ENCODE assay signal across 3 cellular contexts in the genomic region with DNA sequence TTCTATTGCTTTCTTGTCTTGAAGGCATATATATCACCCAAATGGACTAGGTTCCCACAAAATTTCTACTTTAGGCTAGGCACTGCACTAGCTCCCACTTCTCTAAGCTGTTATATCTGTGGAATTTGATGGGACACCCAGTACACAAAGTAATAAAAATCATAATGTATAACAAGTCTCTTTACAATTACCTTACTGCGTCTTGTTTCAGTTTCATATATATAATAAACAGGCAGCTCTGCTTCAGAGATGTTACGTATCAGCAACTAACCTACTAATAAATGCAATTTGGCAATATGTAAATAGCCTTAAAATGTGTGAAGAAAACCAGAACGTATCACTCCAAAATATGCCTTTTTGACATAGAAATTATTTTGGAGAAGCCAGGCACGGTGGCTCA.
TF ChIP-seq lines count a peak whose summit lies in the region.

No MANE protein-coding gene starts in this region.

TF ChIP-seq in liver, 16 proteins besides CTCF, POLR2A, EP300 and RAD21:
- TF ChIP-seq RXRA (IDR thresholded peaks at IDR 0.05) (no peak), YY1 (IDR thresholded peaks at IDR 0.05) (no peak), EGR1 (IDR thresholded peaks at IDR 0.05; ENCODE audit: low read depth in 2 of 2) (no peak), HNF4A (conservative IDR thresholded peaks at IDR 0.05) (no peak), GABPA (IDR thresholded peaks at IDR 0.05 in 1 of 2, conservative IDR thresholded peaks at IDR 0.05 in 1 of 2) (no peak), TAF1 (conservative IDR thresholded peaks at IDR 0.05) (no peak), HNF4G (IDR thresholded peaks at IDR 0.05) (no peak), NR2F2 (IDR thresholded peaks at IDR 0.05) (no peak), FOXA1 (IDR thresholded peaks at IDR 0.05) (no peak), JUND (IDR thresholded peaks at IDR 0.05) (no peak), FOXA2 (IDR thresholded peaks at IDR 0.05) (no peak), SP1 (IDR thresholded peaks at IDR 0.05) (no peak)
- TF ChIP-seq, protein P1, sequence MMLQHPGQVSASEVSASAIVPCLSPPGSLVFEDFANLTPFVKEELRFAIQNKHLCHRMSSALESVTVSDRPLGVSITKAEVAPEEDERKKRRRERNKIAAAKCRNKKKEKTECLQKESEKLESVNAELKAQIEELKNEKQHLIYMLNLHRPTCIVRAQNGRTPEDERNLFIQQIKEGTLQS (IDR thresholded peaks at IDR 0.05): no peak
- TF ChIP-seq, protein P2, sequence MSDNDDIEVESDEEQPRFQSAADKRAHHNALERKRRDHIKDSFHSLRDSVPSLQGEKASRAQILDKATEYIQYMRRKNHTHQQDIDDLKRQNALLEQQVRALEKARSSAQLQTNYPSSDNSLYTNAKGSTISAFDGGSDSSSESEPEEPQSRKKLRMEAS (IDR thresholded peaks at IDR 0.05): no peak
- TF ChIP-seq, protein P3, sequence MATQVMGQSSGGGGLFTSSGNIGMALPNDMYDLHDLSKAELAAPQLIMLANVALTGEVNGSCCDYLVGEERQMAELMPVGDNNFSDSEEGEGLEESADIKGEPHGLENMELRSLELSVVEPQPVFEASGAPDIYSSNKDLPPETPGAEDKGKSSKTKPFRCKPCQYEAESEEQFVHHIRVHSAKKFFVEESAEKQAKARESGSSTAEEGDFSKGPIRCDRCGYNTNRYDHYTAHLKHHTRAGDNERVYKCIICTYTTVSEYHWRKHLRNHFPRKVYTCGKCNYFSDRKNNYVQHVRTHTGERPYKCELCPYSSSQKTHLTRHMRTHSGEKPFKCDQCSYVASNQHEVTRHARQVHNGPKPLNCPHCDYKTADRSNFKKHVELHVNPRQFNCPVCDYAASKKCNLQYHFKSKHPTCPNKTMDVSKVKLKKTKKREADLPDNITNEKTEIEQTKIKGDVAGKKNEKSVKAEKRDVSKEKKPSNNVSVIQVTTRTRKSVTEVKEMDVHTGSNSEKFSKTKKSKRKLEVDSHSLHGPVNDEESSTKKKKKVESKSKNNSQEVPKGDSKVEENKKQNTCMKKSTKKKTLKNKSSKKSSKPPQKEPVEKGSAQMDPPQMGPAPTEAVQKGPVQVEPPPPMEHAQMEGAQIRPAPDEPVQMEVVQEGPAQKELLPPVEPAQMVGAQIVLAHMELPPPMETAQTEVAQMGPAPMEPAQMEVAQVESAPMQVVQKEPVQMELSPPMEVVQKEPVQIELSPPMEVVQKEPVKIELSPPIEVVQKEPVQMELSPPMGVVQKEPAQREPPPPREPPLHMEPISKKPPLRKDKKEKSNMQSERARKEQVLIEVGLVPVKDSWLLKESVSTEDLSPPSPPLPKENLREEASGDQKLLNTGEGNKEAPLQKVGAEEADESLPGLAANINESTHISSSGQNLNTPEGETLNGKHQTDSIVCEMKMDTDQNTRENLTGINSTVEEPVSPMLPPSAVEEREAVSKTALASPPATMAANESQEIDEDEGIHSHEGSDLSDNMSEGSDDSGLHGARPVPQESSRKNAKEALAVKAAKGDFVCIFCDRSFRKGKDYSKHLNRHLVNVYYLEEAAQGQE (IDR thresholded peaks at IDR 0.05): no peak
- TF ChIP-seq, protein P4, sequence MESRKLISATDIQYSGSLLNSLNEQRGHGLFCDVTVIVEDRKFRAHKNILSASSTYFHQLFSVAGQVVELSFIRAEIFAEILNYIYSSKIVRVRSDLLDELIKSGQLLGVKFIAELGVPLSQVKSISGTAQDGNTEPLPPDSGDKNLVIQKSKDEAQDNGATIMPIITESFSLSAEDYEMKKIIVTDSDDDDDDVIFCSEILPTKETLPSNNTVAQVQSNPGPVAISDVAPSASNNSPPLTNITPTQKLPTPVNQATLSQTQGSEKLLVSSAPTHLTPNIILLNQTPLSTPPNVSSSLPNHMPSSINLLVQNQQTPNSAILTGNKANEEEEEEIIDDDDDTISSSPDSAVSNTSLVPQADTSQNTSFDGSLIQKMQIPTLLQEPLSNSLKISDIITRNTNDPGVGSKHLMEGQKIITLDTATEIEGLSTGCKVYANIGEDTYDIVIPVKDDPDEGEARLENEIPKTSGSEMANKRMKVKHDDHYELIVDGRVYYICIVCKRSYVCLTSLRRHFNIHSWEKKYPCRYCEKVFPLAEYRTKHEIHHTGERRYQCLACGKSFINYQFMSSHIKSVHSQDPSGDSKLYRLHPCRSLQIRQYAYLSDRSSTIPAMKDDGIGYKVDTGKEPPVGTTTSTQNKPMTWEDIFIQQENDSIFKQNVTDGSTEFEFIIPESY (IDR thresholded peaks at IDR 0.05): no peak
TF ChIP-seq in liver: peak in this region for 0.

TF ChIP-seq in HepG2, 621 proteins besides CTCF, POLR2A, EP300 and RAD21:
- no peak for TF ChIP-seq NBN (conservative IDR thresholded peaks at IDR 0.05)
- TF ChIP-seq NR2F6 (IDR thresholded peaks at IDR 0.05): no peak
- TF ChIP-seq NR2F6 (CRISPR knock-in tag; IDR thresholded peaks at IDR 0.05): no peak
- TF ChIP-seq, protein P5, sequence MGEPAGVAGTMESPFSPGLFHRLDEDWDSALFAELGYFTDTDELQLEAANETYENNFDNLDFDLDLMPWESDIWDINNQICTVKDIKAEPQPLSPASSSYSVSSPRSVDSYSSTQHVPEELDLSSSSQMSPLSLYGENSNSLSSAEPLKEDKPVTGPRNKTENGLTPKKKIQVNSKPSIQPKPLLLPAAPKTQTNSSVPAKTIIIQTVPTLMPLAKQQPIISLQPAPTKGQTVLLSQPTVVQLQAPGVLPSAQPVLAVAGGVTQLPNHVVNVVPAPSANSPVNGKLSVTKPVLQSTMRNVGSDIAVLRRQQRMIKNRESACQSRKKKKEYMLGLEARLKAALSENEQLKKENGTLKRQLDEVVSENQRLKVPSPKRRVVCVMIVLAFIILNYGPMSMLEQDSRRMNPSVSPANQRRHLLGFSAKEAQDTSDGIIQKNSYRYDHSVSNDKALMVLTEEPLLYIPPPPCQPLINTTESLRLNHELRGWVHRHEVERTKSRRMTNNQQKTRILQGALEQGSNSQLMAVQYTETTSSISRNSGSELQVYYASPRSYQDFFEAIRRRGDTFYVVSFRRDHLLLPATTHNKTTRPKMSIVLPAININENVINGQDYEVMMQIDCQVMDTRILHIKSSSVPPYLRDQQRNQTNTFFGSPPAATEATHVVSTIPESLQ (CRISPR knock-in tag; conservative IDR thresholded peaks at IDR 0.05): no peak
- no peak for TF ChIP-seq CAMTA2 (CRISPR knock-in tag; IDR thresholded peaks at IDR 0.05; ENCODE audit: borderline replicate concordance)
- TF ChIP-seq NR3C1 (CRISPR knock-in tag; IDR thresholded peaks at IDR 0.05): no peak
- TF ChIP-seq, protein P6, sequence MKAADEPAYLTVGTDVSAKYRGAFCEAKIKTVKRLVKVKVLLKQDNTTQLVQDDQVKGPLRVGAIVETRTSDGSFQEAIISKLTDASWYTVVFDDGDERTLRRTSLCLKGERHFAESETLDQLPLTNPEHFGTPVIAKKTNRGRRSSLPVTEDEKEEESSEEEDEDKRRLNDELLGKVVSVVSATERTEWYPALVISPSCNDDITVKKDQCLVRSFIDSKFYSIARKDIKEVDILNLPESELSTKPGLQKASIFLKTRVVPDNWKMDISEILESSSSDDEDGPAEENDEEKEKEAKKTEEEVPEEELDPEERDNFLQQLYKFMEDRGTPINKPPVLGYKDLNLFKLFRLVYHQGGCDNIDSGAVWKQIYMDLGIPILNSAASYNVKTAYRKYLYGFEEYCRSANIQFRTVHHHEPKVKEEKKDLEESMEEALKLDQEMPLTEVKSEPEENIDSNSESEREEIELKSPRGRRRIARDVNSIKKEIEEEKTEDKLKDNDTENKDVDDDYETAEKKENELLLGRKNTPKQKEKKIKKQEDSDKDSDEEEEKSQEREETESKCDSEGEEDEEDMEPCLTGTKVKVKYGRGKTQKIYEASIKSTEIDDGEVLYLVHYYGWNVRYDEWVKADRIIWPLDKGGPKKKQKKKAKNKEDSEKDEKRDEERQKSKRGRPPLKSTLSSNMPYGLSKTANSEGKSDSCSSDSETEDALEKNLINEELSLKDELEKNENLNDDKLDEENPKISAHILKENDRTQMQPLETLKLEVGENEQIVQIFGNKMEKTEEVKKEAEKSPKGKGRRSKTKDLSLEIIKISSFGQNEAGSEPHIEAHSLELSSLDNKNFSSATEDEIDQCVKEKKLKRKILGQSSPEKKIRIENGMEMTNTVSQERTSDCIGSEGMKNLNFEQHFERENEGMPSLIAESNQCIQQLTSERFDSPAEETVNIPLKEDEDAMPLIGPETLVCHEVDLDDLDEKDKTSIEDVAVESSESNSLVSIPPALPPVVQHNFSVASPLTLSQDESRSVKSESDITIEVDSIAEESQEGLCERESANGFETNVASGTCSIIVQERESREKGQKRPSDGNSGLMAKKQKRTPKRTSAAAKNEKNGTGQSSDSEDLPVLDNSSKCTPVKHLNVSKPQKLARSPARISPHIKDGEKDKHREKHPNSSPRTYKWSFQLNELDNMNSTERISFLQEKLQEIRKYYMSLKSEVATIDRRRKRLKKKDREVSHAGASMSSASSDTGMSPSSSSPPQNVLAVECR (CRISPR knock-in tag; IDR thresholded peaks at IDR 0.05; ENCODE audit: borderline replicate concordance): no peak
- no peak for TF ChIP-seq TEAD3 (CRISPR knock-in tag; optimal IDR thresholded peaks at IDR 0.05; ENCODE audit: borderline replicate concordance)
- TF ChIP-seq CENPT (CRISPR knock-in tag; IDR thresholded peaks at IDR 0.05; ENCODE audit: low read depth): no peak
- no peak for TF ChIP-seq SSRP1 (CRISPR knock-in tag; IDR thresholded peaks at IDR 0.05)
- no peak for TF ChIP-seq ERF (CRISPR knock-in tag; IDR thresholded peaks at IDR 0.05)
- TF ChIP-seq ZNF777 (CRISPR knock-in tag; IDR thresholded peaks at IDR 0.05): no peak
- no peak for TF ChIP-seq ZNF12 (CRISPR knock-in tag; IDR thresholded peaks at IDR 0.05)
- TF ChIP-seq TCF7 (IDR thresholded peaks at IDR 0.05; ENCODE audit: low read depth): no peak
- no peak for TF ChIP-seq SMYD3 (CRISPR knock-in tag; IDR thresholded peaks at IDR 0.05)
- no peak for TF ChIP-seq SMARCE1 (IDR thresholded peaks at IDR 0.05; ENCODE audit: borderline replicate concordance)
- TF ChIP-seq FOSL2 (CRISPR knock-in tag; IDR thresholded peaks at IDR 0.05): no peak

TF ChIP-seq in SK-N-SH, 30 proteins besides CTCF, POLR2A, EP300 and RAD21 (continues in another document):
- TF ChIP-seq, protein P7, sequence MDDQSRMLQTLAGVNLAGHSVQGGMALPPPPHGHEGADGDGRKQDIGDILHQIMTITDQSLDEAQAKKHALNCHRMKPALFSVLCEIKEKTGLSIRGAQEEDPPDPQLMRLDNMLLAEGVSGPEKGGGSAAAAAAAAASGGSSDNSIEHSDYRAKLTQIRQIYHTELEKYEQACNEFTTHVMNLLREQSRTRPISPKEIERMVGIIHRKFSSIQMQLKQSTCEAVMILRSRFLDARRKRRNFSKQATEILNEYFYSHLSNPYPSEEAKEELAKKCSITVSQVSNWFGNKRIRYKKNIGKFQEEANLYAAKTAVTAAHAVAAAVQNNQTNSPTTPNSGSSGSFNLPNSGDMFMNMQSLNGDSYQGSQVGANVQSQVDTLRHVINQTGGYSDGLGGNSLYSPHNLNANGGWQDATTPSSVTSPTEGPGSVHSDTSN (IDR thresholded peaks at IDR 0.05): no peak
- TF ChIP-seq EZH2phosphoT487 (IDR thresholded peaks at IDR 0.05; ENCODE audit: borderline replicate concordance, low read depth) (no peak), JUND (IDR thresholded peaks at IDR 0.05) (no peak), MXI1 (IDR thresholded peaks at IDR 0.05; ENCODE audit: low read depth, low read length) (no peak), GABPA (IDR thresholded peaks at IDR 0.05; ENCODE audit: low read depth) (no peak), GATA2 (CRISPR knock-in tag; IDR thresholded peaks at IDR 0.05) (no peak), CHD2 (IDR thresholded peaks at IDR 0.05; ENCODE audit: low read length, partially characterized antibody) (no peak), FOXM1 (IDR thresholded peaks at IDR 0.05; ENCODE audit: low read depth) (no peak), TAF1 (IDR thresholded peaks at IDR 0.05; ENCODE audit: borderline replicate concordance, low read depth, low read length) (no peak), NFIC (IDR thresholded peaks at IDR 0.05; ENCODE audit: borderline replicate concordance) (no peak)
- TF ChIP-seq, protein P8, sequence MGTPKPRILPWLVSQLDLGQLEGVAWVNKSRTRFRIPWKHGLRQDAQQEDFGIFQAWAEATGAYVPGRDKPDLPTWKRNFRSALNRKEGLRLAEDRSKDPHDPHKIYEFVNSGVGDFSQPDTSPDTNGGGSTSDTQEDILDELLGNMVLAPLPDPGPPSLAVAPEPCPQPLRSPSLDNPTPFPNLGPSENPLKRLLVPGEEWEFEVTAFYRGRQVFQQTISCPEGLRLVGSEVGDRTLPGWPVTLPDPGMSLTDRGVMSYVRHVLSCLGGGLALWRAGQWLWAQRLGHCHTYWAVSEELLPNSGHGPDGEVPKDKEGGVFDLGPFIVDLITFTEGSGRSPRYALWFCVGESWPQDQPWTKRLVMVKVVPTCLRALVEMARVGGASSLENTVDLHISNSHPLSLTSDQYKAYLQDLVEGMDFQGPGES (IDR thresholded peaks at IDR 0.05; ENCODE audit: low read depth, low read length): no peak
- TF ChIP-seq, protein P3 (IDR thresholded peaks at IDR 0.05; ENCODE audit: low read depth, low read length): no peak
- TF ChIP-seq, protein P4 (IDR thresholded peaks at IDR 0.05; ENCODE audit: borderline replicate concordance, low read depth): no peak
- TF ChIP-seq, protein P2 (IDR thresholded peaks at IDR 0.05; ENCODE audit: low read depth): no peak
